Comparison of ENCODE assay signal across 11 cellular contexts in the genomic region with DNA sequence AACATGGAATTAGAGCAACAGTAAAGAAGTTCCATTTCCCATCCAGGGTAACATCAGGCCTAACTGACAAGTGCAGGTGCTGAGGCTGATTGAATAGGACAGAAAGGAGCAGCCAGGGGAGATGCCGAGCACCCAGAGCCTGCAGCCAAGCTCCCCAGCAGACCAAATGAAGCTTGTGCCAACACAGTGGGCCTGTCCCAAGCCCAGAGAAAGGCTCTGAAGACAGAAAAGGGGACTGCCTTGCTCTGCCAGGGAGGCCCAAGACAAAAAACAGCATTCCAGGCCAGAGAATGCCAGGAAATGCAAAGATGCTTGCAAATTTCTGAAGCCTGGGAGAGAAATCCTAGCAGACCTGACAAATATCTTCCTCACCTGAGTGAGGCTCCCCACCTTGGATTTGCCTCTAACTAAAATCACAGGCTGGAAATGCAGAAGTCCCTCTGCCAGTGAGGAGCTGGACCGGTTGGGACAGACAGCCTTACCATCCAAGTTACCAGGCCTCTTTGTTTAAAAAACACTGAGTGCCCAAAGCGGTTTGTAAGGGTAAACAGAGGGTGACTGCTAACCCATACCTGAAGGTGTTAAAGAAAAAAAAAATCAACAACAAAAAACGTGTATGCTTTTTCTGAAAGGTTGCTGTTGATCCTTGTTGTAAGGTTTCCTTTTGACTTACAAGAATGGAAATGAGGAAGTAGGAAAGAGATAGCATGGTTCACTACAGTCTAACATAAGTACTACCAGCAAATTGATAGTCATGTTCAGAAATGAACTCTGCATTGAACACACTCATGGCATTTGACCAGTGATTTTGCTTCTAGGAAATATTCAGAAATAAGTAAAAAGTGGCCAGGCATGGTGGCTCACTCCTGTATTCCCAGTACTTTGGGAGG. TPM values are rescaled to one million over a fixed set of nuclear protein-coding genes. Genes with fewer than 3 reads are reported as not detected.
DNase-seq lines count a peak whose midpoint lies in the region; ATAC-seq and TF ChIP-seq lines count a peak whose summit lies in the region.
"Had no signal": no experiment of that assay in that cellular context is flagged by ENCODE, and none has a peak within 500 bp of the region (broad histone marks: within the 10 kb centered on the region; RNA-seq: fewer than 3 reads in every experiment).

No MANE protein-coding gene starts in this region.

- H3K9me3 ChIP-seq in Karpas-422 (ENCODE audit: low read length): no peaks in the 10 kb centered on the region
- no peaks in the 10 kb centered on the region for H3K9me3 ChIP-seq in CD8-positive, alpha-beta T cell (ENCODE audit: low read length)

- H3K27ac Mint-ChIP-seq in stimulated activated effector memory CD8-positive, alpha-beta T cell treated with anti-CD3 and anti-CD28 coated beads, Interleukin-12 subunit alpha, Interleukin-12 subunit beta, amount 100 ng/mL, for 72 hours: no peak overlapping the region
- no peak overlapping the region for H3K27ac Mint-ChIP-seq in CD8-positive, alpha-beta T cell

- no peaks in the 10 kb centered on the region for H4K20me1 ChIP-seq in Karpas-422 (ENCODE audit: insufficient read depth, low read depth, low read length)

- no peaks in the 10 kb centered on the region for H3K9me2 ChIP-seq in Karpas-422 (replicated peaks; ENCODE audit: insufficient read depth, low read length)

- TF ChIP-seq CTCF in CD8-positive, alpha-beta T cell (IDR thresholded peaks at IDR 0.05): no peak

- DNase-seq in Karpas-422: peak; percentile 57
- DNase-seq in myocyte (ENCODE audit: low read depth): peak; percentile 54
- DNase-seq in stimulated activated effector memory CD8-positive, alpha-beta T cell treated with anti-CD3 and anti-CD28 coated beads, Interleukin-12 subunit alpha, Interleukin-12 subunit beta, amount 100 ng/mL, for 72 hours (ENCODE audit: low spot score in 2 of 2): no peak
- no peak for DNase-seq in NCI-H510A (lab: John Stamatoyannopoulos, UW)
- DNase-seq in CD8-positive, alpha-beta T cell: no peak
- DNase-seq in NCI-H2029 (lab: John Stamatoyannopoulos, UW): no peak
- DNase-seq: activated CD4-positive, alpha-beta T cell treated with anti-CD3 and anti-CD28 coated beads, Interleukin-2, amount 50 U/mL, for 1 hour; NCI-H2227 treated with DMSO at 0.1 percent for 48 hours; stimulated activated CD4-positive, alpha-beta T cell treated with anti-CD3 and anti-CD28 coated beads, Interleukin-15, amount 100 ng/mL, for 24 hours had no signal

- no peaks in the 10 kb centered on the region for H3K4me1 Mint-ChIP-seq in stimulated activated effector memory CD8-positive, alpha-beta T cell treated with anti-CD3 and anti-CD28 coated beads, Interleukin-12 subunit alpha, Interleukin-12 subunit beta, amount 100 ng/mL, for 72 hours
- H3K4me1 Mint-ChIP-seq in CD8-positive, alpha-beta T cell (ENCODE audit: low read depth): no peaks in the 10 kb centered on the region

- no peaks in the 10 kb centered on the region for H3K36me3 Mint-ChIP-seq in stimulated activated effector memory CD8-positive, alpha-beta T cell treated with anti-CD3 and anti-CD28 coated beads, Interleukin-12 subunit alpha, Interleukin-12 subunit beta, amount 100 ng/mL, for 72 hours
- H3K36me3 Mint-ChIP-seq in CD8-positive, alpha-beta T cell: no peaks in the 10 kb centered on the region

- no peaks in the 10 kb centered on the region for H3K9me3 Mint-ChIP-seq in stimulated activated effector memory CD8-positive, alpha-beta T cell treated with anti-CD3 and anti-CD28 coated beads, Interleukin-12 subunit alpha, Interleukin-12 subunit beta, amount 100 ng/mL, for 72 hours
- H3K9me3 Mint-ChIP-seq in CD8-positive, alpha-beta T cell: no peaks in the 10 kb centered on the region

- ATAC-seq in GM18907 (IDR thresholded peaks at IDR 0.05; ENCODE audit: unreplicated experiment): peak; percentile 91
- peak; percentile 81 for ATAC-seq in HG02623 (IDR thresholded peaks at IDR 0.05; ENCODE audit: unreplicated experiment)
- no peak for ATAC-seq in stimulated activated effector memory CD8-positive, alpha-beta T cell treated with anti-CD3 and anti-CD28 coated beads, Interleukin-12 subunit alpha, Interleukin-12 subunit beta, amount 100 ng/mL, for 72 hours
- no peak for ATAC-seq in CD8-positive, alpha-beta T cell

- H3K27me3 ChIP-seq in Karpas-422 (ENCODE audit: low read length): no peaks in the 10 kb centered on the region
- H3K27me3 ChIP-seq in CD8-positive, alpha-beta T cell (ENCODE audit: insufficient read depth, low read length): no peaks in the 10 kb centered on the region

- no peaks in the 10 kb centered on the region for H3K36me3 ChIP-seq in Karpas-422 (ENCODE audit: insufficient read depth, low read length)
- no peaks in the 10 kb centered on the region for H3K36me3 ChIP-seq in CD8-positive, alpha-beta T cell (ENCODE audit: insufficient read depth, low read length)

- no peak overlapping the region for H3K4me2 ChIP-seq in Karpas-422 (ENCODE audit: low read depth, low read length, poor library complexity, severe bottlenecking)

- H3K27ac ChIP-seq in Karpas-422 (ENCODE audit: low read length): no peak overlapping the region
- no peak overlapping the region for H3K27ac ChIP-seq in CD8-positive, alpha-beta T cell (ENCODE audit: low read depth, low read length)

- peaks cover 14% of the 10 kb centered on the region for H3K4me1 ChIP-seq in Karpas-422 (ENCODE audit: low read length)
- H3K4me1 ChIP-seq in CD8-positive, alpha-beta T cell (ENCODE audit: insufficient read depth, low read length): no peaks in the 10 kb centered on the region

- peak overlapping the region; percentile 74 for H2AFZ ChIP-seq in Karpas-422 (ENCODE audit: low read length)

- H3K27me3 Mint-ChIP-seq in CD8-positive, alpha-beta T cell (ENCODE audit: low read depth): no peaks in the 10 kb centered on the region

- 0 out of 2 replicates have a peak overlapping the region, but pooled peaks have one; percentile 16 for H3K9ac ChIP-seq in Karpas-422 (ENCODE audit: low read length)

- H3K4me3 ChIP-seq in Karpas-422 (ENCODE audit: low read length): no peak overlapping the region
- no peak overlapping the region for H3K4me3 ChIP-seq in CD8-positive, alpha-beta T cell (ENCODE audit: low read depth, low read length)

- H3K4me3 Mint-ChIP-seq in stimulated activated effector memory CD8-positive, alpha-beta T cell treated with anti-CD3 and anti-CD28 coated beads, Interleukin-12 subunit alpha, Interleukin-12 subunit beta, amount 100 ng/mL, for 72 hours: no peak overlapping the region
- H3K4me3 Mint-ChIP-seq in CD8-positive, alpha-beta T cell: no peak overlapping the region

- POLR2A ChIA-PET in CD8-positive, alpha-beta T cell (lab: Charles Lee): interaction anchor here (0.7 kb wide), 1 partner anchor 13 kb away, joined by 7 read pairs; no protein-coding TSS in a partner anchor

- CTCF ChIA-PET in CD8-positive, alpha-beta T cell (lab: Charles Lee): no interaction called here

- intact Hi-C loops in CD8-positive, alpha-beta T cell (cut with DNase I, micrococcal nuclease): no loop called here

- no peaks in the 10 kb centered on the region for H3K79me2 ChIP-seq in Karpas-422 (ENCODE audit: low read length)

RNA-seq across cellular contexts. Expression of gene HMGB1, which starts 11.9 kb away (rescaled TPM):
- total RNA-seq in Karpas-422 (2014; rRNA removed; shearing (Covaris generic); ENCODE audit: low replicate concordance): 660 and 748 TPM in 2 replicates
- total RNA-seq in myocyte: 190 and 229 TPM in 2 replicates
- 102 TPM for polyA plus RNA-seq in myocyte (2012)
- 100 to 1,000 TPM; 445 to 453 TPM for total RNA-seq in CD8-positive, alpha-beta T cell

RNA-seq across cellular contexts. Expression of gene UBE2L5, which starts 55.3 kb away (rescaled TPM):
- total RNA-seq in Karpas-422 (2014; rRNA removed; shearing (Covaris generic); ENCODE audit: low replicate concordance): not detected in 2 replicates
- total RNA-seq in myocyte: not detected in 2 replicates
- polyA plus RNA-seq in myocyte (2012): 0.42 TPM
- not detected for total RNA-seq in CD8-positive, alpha-beta T cell

Comparison
In these comparisons a context has a peak if more than half of its experiments do, and no peak if none do; other contexts are left out.
1. ATAC-seq: peak in GM18907 (single experiment) and HG02623 (single experiment); none in stimulated activated effector memory CD8-positive, alpha-beta T cell treated with anti-CD3 and anti-CD28 coated beads, Interleukin-12 subunit alpha, Interleukin-12 subunit beta, amount 100 ng/mL, for 72 hours (single experiment) and CD8-positive, alpha-beta T cell (single experiment).
2. DNase-seq: peak in Karpas-422 (single experiment) and myocyte (single experiment); none in stimulated activated effector memory CD8-positive, alpha-beta T cell treated with anti-CD3 and anti-CD28 coated beads, Interleukin-12 subunit alpha, Interleukin-12 subunit beta, amount 100 ng/mL, for 72 hours (0 of 2), NCI-H510A (single experiment), CD8-positive, alpha-beta T cell (0 of 7) and NCI-H2029 (single experiment).